1 cellular context compared by ENCODE assay signal in the genomic region with DNA sequence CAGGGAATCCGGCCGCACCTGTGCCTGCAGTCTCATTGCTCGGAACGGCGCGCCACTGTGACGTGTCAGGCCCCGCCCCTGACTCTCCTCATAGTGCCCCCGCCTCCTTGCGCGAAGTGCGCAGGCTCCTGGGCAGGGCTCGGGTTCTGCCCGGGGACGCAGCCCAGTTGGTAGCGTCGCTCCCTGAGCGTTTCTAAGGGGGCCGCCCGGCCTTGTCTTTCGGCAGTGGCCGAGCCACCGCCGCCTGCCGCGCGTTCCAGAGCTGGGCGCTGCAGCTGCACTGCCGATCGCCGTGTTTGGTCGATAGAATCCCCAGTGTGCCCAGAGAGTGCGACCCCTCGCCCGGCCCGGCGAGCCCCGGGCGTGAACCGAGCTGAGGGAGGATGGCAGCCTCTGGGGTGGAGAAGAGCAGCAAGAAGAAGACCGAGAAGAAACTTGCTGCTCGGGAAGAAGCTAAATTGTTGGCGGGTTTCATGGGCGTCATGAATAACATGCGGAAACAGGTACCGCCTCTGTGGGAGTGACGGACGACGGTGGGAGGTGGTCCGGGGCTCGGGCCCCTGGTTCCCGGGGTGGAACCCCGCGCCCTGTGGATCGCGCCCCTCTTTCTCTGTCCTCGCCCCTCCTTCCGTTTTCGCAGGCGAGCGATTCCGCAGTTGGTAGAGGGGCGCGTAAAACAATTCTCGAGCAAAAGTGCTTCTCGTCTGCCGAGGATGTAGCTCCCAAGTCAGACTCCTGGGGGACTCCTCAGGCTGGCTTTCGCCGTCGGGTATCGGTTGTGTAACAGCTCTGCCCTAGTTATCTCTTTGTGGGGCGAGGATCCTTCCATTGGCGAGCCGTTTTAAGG.
TF ChIP-seq lines count a peak whose summit lies in the region.

A gene with protein sequence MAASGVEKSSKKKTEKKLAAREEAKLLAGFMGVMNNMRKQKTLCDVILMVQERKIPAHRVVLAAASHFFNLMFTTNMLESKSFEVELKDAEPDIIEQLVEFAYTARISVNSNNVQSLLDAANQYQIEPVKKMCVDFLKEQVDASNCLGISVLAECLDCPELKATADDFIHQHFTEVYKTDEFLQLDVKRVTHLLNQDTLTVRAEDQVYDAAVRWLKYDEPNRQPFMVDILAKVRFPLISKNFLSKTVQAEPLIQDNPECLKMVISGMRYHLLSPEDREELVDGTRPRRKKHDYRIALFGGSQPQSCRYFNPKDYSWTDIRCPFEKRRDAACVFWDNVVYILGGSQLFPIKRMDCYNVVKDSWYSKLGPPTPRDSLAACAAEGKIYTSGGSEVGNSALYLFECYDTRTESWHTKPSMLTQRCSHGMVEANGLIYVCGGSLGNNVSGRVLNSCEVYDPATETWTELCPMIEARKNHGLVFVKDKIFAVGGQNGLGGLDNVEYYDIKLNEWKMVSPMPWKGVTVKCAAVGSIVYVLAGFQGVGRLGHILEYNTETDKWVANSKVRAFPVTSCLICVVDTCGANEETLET (plus strand): TSS at position 142 of the 847 bp plus-strand sequence. CDS start 242 bp downstream, at position 384.

TF ChIP-seq in HepG2, 621 proteins besides CTCF, POLR2A, EP300 and RAD21 (continued from another document):
- TF ChIP-seq ARNT2 (CRISPR knock-in tag; IDR thresholded peaks at IDR 0.05; ENCODE audit: low read depth), result peak; percentile 18; the same call in 1 of the 2 replicates
- no peak for TF ChIP-seq ZBTB1 (CRISPR knock-in tag; IDR thresholded peaks at IDR 0.05; ENCODE audit: borderline replicate concordance)
- TF ChIP-seq ZNF224 (CRISPR knock-in tag; IDR thresholded peaks at IDR 0.05), result no peak
- TF ChIP-seq MED1 (CRISPR knock-in tag; IDR thresholded peaks at IDR 0.05), result peak; percentile 33; the same call in 1 of the 2 replicates
- TF ChIP-seq, protein P1, sequence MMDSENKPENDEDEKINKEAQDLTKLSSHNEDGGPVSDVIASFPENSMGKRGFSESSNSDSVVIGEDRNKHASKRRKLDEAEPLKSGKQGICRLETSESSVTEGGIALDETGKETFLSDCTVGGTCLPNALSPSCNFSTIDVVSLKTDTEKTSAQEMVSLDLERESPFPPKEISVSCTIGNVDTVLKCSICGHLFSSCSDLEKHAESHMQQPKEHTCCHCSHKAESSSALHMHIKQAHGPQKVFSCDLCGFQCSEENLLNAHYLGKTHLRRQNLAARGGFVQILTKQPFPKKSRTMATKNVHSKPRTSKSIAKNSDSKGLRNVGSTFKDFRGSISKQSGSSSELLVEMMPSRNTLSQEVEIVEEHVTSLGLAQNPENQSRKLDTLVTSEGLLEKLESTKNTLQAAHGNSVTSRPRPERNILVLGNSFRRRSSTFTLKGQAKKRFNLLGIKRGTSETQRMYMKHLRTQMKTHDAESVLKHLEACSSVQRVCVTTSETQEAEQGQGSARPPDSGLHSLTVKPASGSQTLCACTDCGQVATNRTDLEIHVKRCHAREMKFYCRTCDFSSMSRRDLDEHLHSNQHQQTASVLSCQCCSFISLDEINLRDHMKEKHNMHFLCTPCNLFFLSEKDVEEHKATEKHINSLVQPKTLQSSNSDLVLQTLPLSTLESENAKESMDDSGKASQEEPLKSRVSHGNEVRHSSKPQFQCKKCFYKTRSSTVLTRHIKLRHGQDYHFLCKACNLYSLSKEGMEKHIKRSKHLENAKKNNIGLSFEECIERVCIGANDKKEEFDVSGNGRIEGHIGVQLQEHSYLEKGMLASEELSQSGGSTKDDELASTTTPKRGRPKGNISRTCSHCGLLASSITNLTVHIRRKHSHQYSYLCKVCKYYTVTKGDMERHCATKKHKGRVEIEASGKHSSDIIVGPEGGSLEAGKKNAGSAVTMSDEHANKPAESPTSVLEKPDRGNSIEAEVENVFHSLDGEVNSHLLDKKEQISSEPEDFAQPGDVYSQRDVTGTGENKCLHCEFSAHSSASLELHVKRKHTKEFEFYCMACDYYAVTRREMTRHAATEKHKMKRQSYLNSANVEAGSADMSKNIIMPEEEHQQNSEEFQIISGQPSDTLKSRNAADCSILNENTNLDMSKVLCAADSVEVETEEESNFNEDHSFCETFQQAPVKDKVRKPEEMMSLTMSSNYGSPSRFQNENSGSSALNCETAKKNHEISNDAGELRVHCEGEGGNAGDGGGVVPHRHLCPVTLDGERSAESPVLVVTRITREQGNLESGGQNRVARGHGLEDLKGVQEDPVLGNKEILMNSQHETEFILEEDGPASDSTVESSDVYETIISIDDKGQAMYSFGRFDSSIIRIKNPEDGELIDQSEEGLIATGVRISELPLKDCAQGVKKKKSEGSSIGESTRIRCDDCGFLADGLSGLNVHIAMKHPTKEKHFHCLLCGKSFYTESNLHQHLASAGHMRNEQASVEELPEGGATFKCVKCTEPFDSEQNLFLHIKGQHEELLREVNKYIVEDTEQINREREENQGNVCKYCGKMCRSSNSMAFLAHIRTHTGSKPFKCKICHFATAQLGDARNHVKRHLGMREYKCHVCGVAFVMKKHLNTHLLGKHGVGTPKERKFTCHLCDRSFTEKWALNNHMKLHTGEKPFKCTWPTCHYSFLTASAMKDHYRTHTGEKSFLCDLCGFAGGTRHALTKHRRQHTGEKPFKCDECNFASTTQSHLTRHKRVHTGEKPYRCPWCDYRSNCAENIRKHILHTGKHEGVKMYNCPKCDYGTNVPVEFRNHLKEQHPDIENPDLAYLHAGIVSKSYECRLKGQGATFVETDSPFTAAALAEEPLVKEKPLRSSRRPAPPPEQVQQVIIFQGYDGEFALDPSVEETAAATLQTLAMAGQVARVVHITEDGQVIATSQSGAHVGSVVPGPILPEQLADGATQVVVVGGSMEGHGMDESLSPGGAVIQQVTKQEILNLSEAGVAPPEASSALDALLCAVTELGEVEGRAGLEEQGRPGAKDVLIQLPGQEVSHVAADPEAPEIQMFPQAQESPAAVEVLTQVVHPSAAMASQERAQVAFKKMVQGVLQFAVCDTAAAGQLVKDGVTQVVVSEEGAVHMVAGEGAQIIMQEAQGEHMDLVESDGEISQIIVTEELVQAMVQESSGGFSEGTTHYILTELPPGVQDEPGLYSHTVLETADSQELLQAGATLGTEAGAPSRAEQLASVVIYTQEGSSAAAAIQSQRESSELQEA (CRISPR knock-in tag; IDR thresholded peaks at IDR 0.05; ENCODE audit: not compliant biosample characterization), result peak; percentile 63
- TF ChIP-seq JDP2 (CRISPR knock-in tag; IDR thresholded peaks at IDR 0.05; ENCODE audit: borderline replicate concordance), result no peak; the same call in 1 of the 2 replicates
- no peak for TF ChIP-seq PLRG1 (conservative IDR thresholded peaks at IDR 0.05)
- peak; percentile 88 for TF ChIP-seq KAT7 (CRISPR knock-in tag; IDR thresholded peaks at IDR 0.05; ENCODE audit: borderline replicate concordance)
- TF ChIP-seq ZSCAN30 (CRISPR knock-in tag; IDR thresholded peaks at IDR 0.05), result no peak
- TF ChIP-seq, protein P2, sequence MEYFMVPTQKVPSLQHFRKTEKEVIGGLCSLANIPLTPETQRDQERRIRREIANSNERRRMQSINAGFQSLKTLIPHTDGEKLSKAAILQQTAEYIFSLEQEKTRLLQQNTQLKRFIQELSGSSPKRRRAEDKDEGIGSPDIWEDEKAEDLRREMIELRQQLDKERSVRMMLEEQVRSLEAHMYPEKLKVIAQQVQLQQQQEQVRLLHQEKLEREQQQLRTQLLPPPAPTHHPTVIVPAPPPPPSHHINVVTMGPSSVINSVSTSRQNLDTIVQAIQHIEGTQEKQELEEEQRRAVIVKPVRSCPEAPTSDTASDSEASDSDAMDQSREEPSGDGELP (IDR thresholded peaks at IDR 0.05; ENCODE audit: borderline replicate concordance, low read depth), result 0 out of 2 replicates have a peak, but pooled peaks have one; percentile 34
- TF ChIP-seq, protein P3, sequence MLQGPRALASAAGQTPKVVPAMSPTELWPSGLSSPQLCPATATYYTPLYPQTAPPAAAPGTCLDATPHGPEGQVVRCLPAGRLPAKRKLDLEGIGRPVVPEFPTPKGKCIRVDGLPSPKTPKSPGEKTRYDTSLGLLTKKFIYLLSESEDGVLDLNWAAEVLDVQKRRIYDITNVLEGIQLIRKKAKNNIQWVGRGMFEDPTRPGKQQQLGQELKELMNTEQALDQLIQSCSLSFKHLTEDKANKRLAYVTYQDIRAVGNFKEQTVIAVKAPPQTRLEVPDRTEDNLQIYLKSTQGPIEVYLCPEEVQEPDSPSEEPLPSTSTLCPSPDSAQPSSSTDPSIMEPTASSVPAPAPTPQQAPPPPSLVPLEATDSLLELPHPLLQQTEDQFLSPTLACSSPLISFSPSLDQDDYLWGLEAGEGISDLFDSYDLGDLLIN (CRISPR knock-in tag; IDR thresholded peaks at IDR 0.05; ENCODE audit: borderline replicate concordance), result no peak
- TF ChIP-seq, protein P4, sequence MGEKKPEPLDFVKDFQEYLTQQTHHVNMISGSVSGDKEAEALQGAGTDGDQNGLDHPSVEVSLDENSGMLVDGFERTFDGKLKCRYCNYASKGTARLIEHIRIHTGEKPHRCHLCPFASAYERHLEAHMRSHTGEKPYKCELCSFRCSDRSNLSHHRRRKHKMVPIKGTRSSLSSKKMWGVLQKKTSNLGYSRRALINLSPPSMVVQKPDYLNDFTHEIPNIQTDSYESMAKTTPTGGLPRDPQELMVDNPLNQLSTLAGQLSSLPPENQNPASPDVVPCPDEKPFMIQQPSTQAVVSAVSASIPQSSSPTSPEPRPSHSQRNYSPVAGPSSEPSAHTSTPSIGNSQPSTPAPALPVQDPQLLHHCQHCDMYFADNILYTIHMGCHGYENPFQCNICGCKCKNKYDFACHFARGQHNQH (CRISPR knock-in tag; IDR thresholded peaks at IDR 0.05), result peak; percentile 54; the same call in 1 of the 2 replicates
- 0 out of 2 replicates have a peak, but pooled peaks have one; percentile 57 for TF ChIP-seq BRCA1 (CRISPR knock-in tag; IDR thresholded peaks at IDR 0.05)
- TF ChIP-seq ZNF564 (CRISPR knock-in tag; IDR thresholded peaks at IDR 0.05), result no peak
- TF ChIP-seq SIN3A (IDR thresholded peaks at IDR 0.05; ENCODE audit: borderline replicate concordance, low read depth, low read length), result peak; percentile 91; the same call in 1 of the 2 replicates
- TF ChIP-seq ZNF329 (CRISPR knock-in tag; IDR thresholded peaks at IDR 0.05; ENCODE audit: low read depth), result 0 out of 2 replicates have a peak, but pooled peaks have one; percentile 39
- TF ChIP-seq WIZ (CRISPR knock-in tag; IDR thresholded peaks at IDR 0.05), result no peak
- no peak for TF ChIP-seq GZF1 (CRISPR knock-in tag; IDR thresholded peaks at IDR 0.05)
- TF ChIP-seq SMARCC2 (IDR thresholded peaks at IDR 0.05), result no peak
- TF ChIP-seq, protein P5, sequence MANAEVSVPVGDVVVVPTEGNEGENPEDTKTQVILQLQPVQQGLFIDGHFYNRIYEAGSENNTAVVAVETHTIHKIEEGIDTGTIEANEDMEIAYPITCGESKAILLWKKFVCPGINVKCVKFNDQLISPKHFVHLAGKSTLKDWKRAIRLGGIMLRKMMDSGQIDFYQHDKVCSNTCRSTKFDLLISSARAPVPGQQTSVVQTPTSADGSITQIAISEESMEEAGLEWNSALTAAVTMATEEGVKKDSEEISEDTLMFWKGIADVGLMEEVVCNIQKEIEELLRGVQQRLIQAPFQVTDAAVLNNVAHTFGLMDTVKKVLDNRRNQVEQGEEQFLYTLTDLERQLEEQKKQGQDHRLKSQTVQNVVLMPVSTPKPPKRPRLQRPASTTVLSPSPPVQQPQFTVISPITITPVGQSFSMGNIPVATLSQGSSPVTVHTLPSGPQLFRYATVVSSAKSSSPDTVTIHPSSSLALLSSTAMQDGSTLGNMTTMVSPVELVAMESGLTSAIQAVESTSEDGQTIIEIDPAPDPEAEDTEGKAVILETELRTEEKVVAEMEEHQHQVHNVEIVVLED (CRISPR knock-in tag; IDR thresholded peaks at IDR 0.05; ENCODE audit: borderline replicate concordance), result peak; percentile 65
- TF ChIP-seq TBX2 (CRISPR knock-in tag; IDR thresholded peaks at IDR 0.05; ENCODE audit: borderline replicate concordance), result peak; percentile 65; the same call in 1 of the 2 replicates
- TF ChIP-seq, protein P6, sequence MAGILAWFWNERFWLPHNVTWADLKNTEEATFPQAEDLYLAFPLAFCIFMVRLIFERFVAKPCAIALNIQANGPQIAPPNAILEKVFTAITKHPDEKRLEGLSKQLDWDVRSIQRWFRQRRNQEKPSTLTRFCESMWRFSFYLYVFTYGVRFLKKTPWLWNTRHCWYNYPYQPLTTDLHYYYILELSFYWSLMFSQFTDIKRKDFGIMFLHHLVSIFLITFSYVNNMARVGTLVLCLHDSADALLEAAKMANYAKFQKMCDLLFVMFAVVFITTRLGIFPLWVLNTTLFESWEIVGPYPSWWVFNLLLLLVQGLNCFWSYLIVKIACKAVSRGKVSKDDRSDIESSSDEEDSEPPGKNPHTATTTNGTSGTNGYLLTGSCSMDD (CRISPR knock-in tag; IDR thresholded peaks at IDR 0.05), result no peak
- TF ChIP-seq RFX3 (CRISPR knock-in tag; IDR thresholded peaks at IDR 0.05), result no peak
- no peak for TF ChIP-seq ZNF260 (CRISPR knock-in tag; IDR thresholded peaks at IDR 0.05; ENCODE audit: borderline replicate concordance, low read depth)
- TF ChIP-seq, protein P7, sequence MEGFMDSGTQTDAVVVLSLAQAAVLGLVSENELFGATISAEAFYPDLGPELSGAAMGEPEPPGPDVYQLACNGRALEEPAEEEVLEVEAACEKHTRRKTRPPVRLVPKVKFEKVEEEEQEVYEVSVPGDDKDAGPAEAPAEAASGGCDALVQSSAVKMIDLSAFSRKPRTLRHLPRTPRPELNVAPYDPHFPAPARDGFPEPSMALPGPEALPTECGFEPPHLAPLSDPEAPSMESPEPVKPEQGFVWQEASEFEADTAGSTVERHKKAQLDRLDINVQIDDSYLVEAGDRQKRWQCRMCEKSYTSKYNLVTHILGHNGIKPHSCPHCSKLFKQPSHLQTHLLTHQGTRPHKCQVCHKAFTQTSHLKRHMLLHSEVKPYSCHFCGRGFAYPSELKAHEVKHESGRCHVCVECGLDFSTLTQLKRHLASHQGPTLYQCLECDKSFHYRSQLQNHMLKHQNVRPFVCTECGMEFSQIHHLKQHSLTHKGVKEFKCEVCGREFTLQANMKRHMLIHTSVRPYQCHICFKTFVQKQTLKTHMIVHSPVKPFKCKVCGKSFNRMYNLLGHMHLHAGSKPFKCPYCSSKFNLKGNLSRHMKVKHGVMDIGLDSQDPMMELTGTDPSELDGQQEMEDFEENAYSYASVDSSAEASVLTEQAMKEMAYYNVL (CRISPR knock-in tag; IDR thresholded peaks at IDR 0.05; ENCODE audit: borderline replicate concordance), result peak; percentile 81; the same call in 1 of the 2 replicates
- TF ChIP-seq RCOR2 (CRISPR knock-in tag; IDR thresholded peaks at IDR 0.05), result 0 out of 2 replicates have a peak, but pooled peaks have one; percentile 10
